1 cellular context compared by ENCODE assay signal in the genomic region with DNA sequence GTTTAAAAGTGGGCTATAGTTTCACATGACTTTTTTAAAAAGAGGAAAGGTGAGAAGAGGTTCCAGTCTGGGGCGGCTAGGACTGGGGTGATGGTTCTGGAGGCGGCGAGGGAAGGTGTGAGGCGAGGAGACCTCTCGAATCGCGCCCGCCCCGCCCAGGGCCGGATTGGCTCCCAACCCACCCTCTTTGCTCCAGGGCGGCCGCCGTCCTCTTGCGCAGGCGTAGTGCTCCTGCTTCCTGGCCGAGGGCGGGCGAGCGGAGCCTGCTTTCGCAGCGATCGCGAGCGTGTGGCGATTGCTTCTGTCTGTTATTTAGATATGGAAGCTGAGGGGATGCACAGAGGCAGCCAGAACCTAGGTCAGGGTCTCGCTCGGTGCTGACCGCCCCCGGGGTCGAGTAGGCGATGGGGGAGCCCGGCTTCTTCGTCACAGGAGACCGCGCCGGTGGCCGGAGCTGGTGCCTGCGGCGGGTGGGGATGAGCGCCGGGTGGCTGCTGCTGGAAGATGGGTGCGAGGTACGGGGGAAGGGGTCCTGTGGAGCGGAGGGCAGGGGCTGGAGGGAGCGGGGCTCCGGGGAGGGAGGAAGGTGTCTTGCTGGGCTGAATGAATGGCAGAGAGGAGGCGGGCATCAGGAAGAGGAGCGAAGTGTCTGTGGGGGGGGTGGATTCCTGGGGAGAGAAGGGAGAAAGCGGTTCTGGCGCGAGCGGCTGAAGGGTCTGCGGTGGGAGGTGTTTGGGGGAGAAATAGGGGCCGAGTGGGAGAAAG.
A peak's percentile ranks its signal among the peaks of the same experiment; 100 is the strongest.
TF ChIP-seq lines count a peak whose summit lies in the region.

A gene with protein sequence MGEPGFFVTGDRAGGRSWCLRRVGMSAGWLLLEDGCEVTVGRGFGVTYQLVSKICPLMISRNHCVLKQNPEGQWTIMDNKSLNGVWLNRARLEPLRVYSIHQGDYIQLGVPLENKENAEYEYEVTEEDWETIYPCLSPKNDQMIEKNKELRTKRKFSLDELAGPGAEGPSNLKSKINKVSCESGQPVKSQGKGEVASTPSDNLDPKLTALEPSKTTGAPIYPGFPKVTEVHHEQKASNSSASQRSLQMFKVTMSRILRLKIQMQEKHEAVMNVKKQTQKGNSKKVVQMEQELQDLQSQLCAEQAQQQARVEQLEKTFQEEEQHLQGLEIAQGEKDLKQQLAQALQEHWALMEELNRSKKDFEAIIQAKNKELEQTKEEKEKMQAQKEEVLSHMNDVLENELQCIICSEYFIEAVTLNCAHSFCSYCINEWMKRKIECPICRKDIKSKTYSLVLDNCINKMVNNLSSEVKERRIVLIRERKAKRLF (plus strand): TSS at position 223 of the 765 bp plus-strand sequence. CDS start 182 bp downstream, at position 405.

TF ChIP-seq in HepG2, 621 proteins besides CTCF, POLR2A, EP300 and RAD21 (continued from another document and continues in another):
- TF ChIP-seq ZNF788 (CRISPR knock-in tag; IDR thresholded peaks at IDR 0.05; ENCODE audit: borderline replicate concordance) (peak; percentile 69; the same call in 1 of the 2 replicates), RCOR2 (CRISPR knock-in tag; IDR thresholded peaks at IDR 0.05) (0 out of 2 replicates have a peak, but pooled peaks have one; percentile 18), ZNF780A (CRISPR knock-in tag; IDR thresholded peaks at IDR 0.05) (0 out of 2 replicates have a peak, but pooled peaks have one; percentile 44), SETDB1 (CRISPR knock-in tag; IDR thresholded peaks at IDR 0.05; ENCODE audit: borderline replicate concordance) (no peak), KLF13 (CRISPR knock-in tag; IDR thresholded peaks at IDR 0.05) (no peak), MAFG (CRISPR knock-in tag; IDR thresholded peaks at IDR 0.05) (no peak), NR2C2 (CRISPR knock-in tag; IDR thresholded peaks at IDR 0.05; ENCODE audit: borderline replicate concordance) (peak; percentile 77), NFKB2 (CRISPR knock-in tag; IDR thresholded peaks at IDR 0.05; ENCODE audit: borderline replicate concordance) (peak; percentile 71; the same call in 1 of the 2 replicates), ZFP90 (CRISPR knock-in tag; IDR thresholded peaks at IDR 0.05; ENCODE audit: borderline replicate concordance) (peak; percentile 92), AGO1 (IDR thresholded peaks at IDR 0.05; ENCODE audit: low read depth, low read length, poor library complexity, severe bottlenecking) (no peak), DNMT1 (CRISPR knock-in tag; IDR thresholded peaks at IDR 0.05) (no peak), ZNF205 (CRISPR knock-in tag; IDR thresholded peaks at IDR 0.05) (peak; percentile 48), ZNF878 (CRISPR knock-in tag; IDR thresholded peaks at IDR 0.05) (no peak), ZNF629 (CRISPR knock-in tag; conservative IDR thresholded peaks at IDR 0.05) (no peak), RXRB (CRISPR knock-in tag; IDR thresholded peaks at IDR 0.05; ENCODE audit: borderline replicate concordance) (peak; percentile 59; the same call in 1 of the 2 replicates), KLF12 (CRISPR knock-in tag; IDR thresholded peaks at IDR 0.05; ENCODE audit: borderline replicate concordance) (peak; percentile 89), ZFP36 (IDR thresholded peaks at IDR 0.05; ENCODE audit: borderline replicate concordance, low read depth, low read length, partially characterized antibody) (no peak), ZNF772 (CRISPR knock-in tag; IDR thresholded peaks at IDR 0.05) (peak; percentile 81), HES4 (CRISPR knock-in tag; IDR thresholded peaks at IDR 0.05; ENCODE audit: borderline replicate concordance) (no peak; the same call in 1 of the 2 replicates), RBM22 (optimal IDR thresholded peaks at IDR 0.05; ENCODE audit: low read length) (no peak), KDM5A (IDR thresholded peaks at IDR 0.05; ENCODE audit: borderline replicate concordance, low read length) (peak; percentile 82), HNF4A (CRISPR knock-in tag; IDR thresholded peaks at IDR 0.05) (0 out of 2 replicates have a peak, but pooled peaks have one; percentile 35), ZNF484 (CRISPR knock-in tag; IDR thresholded peaks at IDR 0.05; ENCODE audit: borderline replicate concordance, low read depth) (no peak; the same call in 1 of the 2 replicates), SAFB2 (CRISPR knock-in tag; IDR thresholded peaks at IDR 0.05; ENCODE audit: borderline replicate concordance, low read depth) (no peak), TCF12 (IDR thresholded peaks at IDR 0.05) (no peak), TCF12 (CRISPR knock-in tag; IDR thresholded peaks at IDR 0.05) (no peak), RAD51 (IDR thresholded peaks at IDR 0.05; ENCODE audit: borderline replicate concordance) (no peak), ZNF17 (CRISPR knock-in tag; IDR thresholded peaks at IDR 0.05) (no peak), MTF2 (CRISPR knock-in tag; IDR thresholded peaks at IDR 0.05; ENCODE audit: borderline replicate concordance) (no peak), ZNF713 (CRISPR knock-in tag; IDR thresholded peaks at IDR 0.05) (no peak), POLR2AphosphoS5 (IDR thresholded peaks at IDR 0.05; ENCODE audit: low read depth, low read length) (peak; percentile 92), PCBP1 (IDR thresholded peaks at IDR 0.05; ENCODE audit: borderline replicate concordance, low read depth, low read length) (no peak)
- TF ChIP-seq, protein P1, sequence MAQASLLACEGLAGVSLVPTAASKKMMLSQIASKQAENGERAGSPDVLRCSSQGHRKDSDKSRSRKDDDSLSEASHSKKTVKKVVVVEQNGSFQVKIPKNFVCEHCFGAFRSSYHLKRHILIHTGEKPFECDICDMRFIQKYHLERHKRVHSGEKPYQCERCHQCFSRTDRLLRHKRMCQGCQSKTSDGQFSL (CRISPR knock-in tag; IDR thresholded peaks at IDR 0.05) = no peak; the same call in 1 of the 2 replicates
- TF ChIP-seq, protein P2, sequence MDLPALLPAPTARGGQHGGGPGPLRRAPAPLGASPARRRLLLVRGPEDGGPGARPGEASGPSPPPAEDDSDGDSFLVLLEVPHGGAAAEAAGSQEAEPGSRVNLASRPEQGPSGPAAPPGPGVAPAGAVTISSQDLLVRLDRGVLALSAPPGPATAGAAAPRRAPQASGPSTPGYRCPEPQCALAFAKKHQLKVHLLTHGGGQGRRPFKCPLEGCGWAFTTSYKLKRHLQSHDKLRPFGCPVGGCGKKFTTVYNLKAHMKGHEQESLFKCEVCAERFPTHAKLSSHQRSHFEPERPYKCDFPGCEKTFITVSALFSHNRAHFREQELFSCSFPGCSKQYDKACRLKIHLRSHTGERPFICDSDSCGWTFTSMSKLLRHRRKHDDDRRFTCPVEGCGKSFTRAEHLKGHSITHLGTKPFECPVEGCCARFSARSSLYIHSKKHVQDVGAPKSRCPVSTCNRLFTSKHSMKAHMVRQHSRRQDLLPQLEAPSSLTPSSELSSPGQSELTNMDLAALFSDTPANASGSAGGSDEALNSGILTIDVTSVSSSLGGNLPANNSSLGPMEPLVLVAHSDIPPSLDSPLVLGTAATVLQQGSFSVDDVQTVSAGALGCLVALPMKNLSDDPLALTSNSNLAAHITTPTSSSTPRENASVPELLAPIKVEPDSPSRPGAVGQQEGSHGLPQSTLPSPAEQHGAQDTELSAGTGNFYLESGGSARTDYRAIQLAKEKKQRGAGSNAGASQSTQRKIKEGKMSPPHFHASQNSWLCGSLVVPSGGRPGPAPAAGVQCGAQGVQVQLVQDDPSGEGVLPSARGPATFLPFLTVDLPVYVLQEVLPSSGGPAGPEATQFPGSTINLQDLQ (CRISPR knock-in tag; IDR thresholded peaks at IDR 0.05) = 0 out of 2 replicates have a peak, but pooled peaks have one; percentile 56
- TF ChIP-seq, protein P3, sequence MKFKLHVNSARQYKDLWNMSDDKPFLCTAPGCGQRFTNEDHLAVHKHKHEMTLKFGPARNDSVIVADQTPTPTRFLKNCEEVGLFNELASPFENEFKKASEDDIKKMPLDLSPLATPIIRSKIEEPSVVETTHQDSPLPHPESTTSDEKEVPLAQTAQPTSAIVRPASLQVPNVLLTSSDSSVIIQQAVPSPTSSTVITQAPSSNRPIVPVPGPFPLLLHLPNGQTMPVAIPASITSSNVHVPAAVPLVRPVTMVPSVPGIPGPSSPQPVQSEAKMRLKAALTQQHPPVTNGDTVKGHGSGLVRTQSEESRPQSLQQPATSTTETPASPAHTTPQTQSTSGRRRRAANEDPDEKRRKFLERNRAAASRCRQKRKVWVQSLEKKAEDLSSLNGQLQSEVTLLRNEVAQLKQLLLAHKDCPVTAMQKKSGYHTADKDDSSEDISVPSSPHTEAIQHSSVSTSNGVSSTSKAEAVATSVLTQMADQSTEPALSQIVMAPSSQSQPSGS (CRISPR knock-in tag; IDR thresholded peaks at IDR 0.05) = no peak
- TF ChIP-seq, protein P4, sequence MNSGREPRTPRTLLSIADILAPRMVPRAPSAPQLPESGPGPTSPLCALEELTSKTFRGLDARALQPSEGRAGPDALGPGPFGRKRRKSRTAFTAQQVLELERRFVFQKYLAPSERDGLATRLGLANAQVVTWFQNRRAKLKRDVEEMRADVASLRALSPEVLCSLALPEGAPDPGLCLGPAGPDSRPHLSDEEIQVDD (CRISPR knock-in tag; IDR thresholded peaks at IDR 0.05; ENCODE audit: borderline replicate concordance) = no peak
- TF ChIP-seq, protein P5, sequence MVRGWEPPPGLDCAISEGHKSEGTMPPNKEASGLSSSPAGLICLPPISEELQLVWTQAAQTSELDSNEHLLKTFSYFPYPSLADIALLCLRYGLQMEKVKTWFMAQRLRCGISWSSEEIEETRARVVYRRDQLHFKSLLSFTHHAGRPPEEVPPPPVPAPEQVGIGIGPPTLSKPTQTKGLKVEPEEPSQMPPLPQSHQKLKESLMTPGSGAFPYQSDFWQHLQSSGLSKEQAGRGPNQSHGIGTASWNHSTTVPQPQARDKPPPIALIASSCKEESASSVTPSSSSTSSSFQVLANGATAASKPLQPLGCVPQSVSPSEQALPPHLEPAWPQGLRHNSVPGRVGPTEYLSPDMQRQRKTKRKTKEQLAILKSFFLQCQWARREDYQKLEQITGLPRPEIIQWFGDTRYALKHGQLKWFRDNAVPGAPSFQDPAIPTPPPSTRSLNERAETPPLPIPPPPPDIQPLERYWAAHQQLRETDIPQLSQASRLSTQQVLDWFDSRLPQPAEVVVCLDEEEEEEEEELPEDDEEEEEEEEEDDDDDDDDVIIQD (CRISPR knock-in tag; IDR thresholded peaks at IDR 0.05; ENCODE audit: low read depth) = no peak; the same call in 1 of the 2 replicates
- TF ChIP-seq, protein P6, sequence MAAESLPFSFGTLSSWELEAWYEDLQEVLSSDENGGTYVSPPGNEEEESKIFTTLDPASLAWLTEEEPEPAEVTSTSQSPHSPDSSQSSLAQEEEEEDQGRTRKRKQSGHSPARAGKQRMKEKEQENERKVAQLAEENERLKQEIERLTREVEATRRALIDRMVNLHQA (CRISPR knock-in tag; IDR thresholded peaks at IDR 0.05) = no peak
- TF ChIP-seq, protein P7, sequence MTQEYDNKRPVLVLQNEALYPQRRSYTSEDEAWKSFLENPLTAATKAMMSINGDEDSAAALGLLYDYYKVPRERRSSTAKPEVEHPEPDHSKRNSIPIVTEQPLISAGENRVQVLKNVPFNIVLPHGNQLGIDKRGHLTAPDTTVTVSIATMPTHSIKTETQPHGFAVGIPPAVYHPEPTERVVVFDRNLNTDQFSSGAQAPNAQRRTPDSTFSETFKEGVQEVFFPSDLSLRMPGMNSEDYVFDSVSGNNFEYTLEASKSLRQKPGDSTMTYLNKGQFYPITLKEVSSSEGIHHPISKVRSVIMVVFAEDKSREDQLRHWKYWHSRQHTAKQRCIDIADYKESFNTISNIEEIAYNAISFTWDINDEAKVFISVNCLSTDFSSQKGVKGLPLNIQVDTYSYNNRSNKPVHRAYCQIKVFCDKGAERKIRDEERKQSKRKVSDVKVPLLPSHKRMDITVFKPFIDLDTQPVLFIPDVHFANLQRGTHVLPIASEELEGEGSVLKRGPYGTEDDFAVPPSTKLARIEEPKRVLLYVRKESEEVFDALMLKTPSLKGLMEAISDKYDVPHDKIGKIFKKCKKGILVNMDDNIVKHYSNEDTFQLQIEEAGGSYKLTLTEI (CRISPR knock-in tag; conservative IDR thresholded peaks at IDR 0.05) = no peak
- TF ChIP-seq, protein P8, sequence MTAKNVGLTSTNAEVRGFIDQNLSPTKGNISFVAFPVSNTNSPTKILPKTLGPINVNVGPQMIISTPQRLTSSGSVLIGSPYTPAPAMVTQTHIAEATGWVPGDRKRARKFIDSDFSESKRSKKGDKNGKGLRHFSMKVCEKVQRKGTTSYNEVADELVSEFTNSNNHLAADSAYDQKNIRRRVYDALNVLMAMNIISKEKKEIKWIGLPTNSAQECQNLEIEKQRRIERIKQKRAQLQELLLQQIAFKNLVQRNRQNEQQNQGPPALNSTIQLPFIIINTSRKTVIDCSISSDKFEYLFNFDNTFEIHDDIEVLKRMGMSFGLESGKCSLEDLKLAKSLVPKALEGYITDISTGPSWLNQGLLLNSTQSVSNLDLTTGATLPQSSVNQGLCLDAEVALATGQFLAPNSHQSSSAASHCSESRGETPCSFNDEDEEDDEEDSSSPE (CRISPR knock-in tag; IDR thresholded peaks at IDR 0.05) = peak; percentile 88
- TF ChIP-seq, protein P9, sequence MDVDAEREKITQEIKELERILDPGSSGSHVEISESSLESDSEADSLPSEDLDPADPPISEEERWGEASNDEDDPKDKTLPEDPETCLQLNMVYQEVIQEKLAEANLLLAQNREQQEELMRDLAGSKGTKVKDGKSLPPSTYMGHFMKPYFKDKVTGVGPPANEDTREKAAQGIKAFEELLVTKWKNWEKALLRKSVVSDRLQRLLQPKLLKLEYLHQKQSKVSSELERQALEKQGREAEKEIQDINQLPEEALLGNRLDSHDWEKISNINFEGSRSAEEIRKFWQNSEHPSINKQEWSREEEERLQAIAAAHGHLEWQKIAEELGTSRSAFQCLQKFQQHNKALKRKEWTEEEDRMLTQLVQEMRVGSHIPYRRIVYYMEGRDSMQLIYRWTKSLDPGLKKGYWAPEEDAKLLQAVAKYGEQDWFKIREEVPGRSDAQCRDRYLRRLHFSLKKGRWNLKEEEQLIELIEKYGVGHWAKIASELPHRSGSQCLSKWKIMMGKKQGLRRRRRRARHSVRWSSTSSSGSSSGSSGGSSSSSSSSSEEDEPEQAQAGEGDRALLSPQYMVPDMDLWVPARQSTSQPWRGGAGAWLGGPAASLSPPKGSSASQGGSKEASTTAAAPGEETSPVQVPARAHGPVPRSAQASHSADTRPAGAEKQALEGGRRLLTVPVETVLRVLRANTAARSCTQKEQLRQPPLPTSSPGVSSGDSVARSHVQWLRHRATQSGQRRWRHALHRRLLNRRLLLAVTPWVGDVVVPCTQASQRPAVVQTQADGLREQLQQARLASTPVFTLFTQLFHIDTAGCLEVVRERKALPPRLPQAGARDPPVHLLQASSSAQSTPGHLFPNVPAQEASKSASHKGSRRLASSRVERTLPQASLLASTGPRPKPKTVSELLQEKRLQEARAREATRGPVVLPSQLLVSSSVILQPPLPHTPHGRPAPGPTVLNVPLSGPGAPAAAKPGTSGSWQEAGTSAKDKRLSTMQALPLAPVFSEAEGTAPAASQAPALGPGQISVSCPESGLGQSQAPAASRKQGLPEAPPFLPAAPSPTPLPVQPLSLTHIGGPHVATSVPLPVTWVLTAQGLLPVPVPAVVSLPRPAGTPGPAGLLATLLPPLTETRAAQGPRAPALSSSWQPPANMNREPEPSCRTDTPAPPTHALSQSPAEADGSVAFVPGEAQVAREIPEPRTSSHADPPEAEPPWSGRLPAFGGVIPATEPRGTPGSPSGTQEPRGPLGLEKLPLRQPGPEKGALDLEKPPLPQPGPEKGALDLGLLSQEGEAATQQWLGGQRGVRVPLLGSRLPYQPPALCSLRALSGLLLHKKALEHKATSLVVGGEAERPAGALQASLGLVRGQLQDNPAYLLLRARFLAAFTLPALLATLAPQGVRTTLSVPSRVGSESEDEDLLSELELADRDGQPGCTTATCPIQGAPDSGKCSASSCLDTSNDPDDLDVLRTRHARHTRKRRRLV (CRISPR knock-in tag; IDR thresholded peaks at IDR 0.05) = no peak
